20 cellular contexts compared by ENCODE assay signal in the genomic region with DNA sequence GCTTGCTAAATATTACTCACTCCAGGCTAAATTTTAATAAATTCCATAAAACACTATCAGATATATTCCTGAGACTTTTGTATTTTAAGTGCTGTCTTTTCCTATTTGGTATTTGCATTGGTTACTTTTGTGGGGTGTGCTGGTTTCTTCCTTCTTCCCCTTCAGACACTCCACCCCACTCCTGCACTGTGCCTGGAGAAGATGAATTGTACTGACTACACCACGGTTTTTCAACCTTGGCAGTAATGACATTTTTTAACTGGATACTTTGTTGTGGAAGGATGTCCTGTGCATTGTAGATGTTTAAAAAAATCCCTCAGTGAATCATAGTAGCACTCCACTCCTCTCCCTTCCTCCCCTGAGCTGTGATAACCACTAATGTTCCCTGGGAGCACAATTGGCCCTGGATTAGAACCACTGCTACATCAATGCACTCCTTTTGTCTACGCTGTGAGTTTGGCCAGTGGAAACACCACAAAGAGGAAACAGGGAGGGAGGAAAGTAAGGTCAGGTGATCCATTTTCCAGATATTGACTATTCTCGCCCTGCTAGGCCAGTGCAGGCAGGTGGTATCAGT. TPM values are rescaled to one million over a fixed set of nuclear protein-coding genes. Genes with fewer than 3 reads are reported as not detected.
A peak's percentile ranks its signal among the peaks of the same experiment; 100 is the strongest.
DNase-seq lines count a peak whose midpoint lies in the region; ATAC-seq and TF ChIP-seq lines count a peak whose summit lies in the region.
"Had no signal": no experiment of that assay in that cellular context is flagged by ENCODE, and none has a peak within 500 bp of the region (broad histone marks: within the 10 kb centered on the region; RNA-seq: fewer than 3 reads in every experiment).

No MANE protein-coding gene starts in this region.

- peaks cover 10% of the 10 kb centered on the region for H3K36me3 Mint-ChIP-seq in MCF 10A (ENCODE audit: insufficient read depth, unreplicated experiment)
- H3K36me3 Mint-ChIP-seq: IgD-negative memory B cell had no signal

- no peaks in the 10 kb centered on the region for H3K27me3 Mint-ChIP-seq in MCF 10A (ENCODE audit: insufficient read depth, unreplicated experiment)

- H3K4me3 Mint-ChIP-seq in MCF 10A (ENCODE audit: unreplicated experiment), result no peak overlapping the region
- H3K4me3 Mint-ChIP-seq: IgD-negative memory B cell had no signal

- no TSS peak for BruUV-seq in MCF 10A (replicated peaks; lab: Mats Ljungman, UMichigan)

- H3K4me3 ChIP-seq in breast epithelium, result no peak overlapping the region
- H3K4me3 ChIP-seq: body of pancreas, dorsolateral prefrontal cortex, esophagus squamous epithelium, mucosa of descending colon, skin epidermis, transverse colon had no signal

- H3K36me3 ChIP-seq in breast epithelium, result no peaks in the 10 kb centered on the region
- H3K36me3 ChIP-seq: esophagus squamous epithelium, transverse colon had no signal

- no peak for TF ChIP-seq POLR2A in breast epithelium (IDR thresholded peaks at IDR 0.05)

- POLR2A ChIA-PET in MCF 10A (lab: Yijun Ruan, JAX), result no interaction called here

- H3K4me1 Mint-ChIP-seq in MCF 10A (ENCODE audit: insufficient read depth, unreplicated experiment), result peaks cover 15% of the 10 kb centered on the region
- H3K4me1 Mint-ChIP-seq: IgD-negative memory B cell had no signal

- H3K4me1 ChIP-seq in breast epithelium, result no peaks in the 10 kb centered on the region
- H3K4me1 ChIP-seq: body of pancreas, transverse colon had no signal

- H3K9me3 Mint-ChIP-seq in MCF 10A (ENCODE audit: unreplicated experiment), result no peaks in the 10 kb centered on the region

- H3K27ac ChIP-seq in breast epithelium, result no peak overlapping the region
- H3K27ac ChIP-seq: body of pancreas, transverse colon had no signal

- no peaks in the 10 kb centered on the region for H3K9me3 ChIP-seq in breast epithelium
- H3K9me3 ChIP-seq: body of pancreas, esophagus squamous epithelium, mucosa of descending colon, transverse colon had no signal

- TF ChIP-seq CTCF in MCF 10A (IDR thresholded peaks at IDR 0.05; ENCODE audit: unreplicated experiment) (no peak), breast epithelium (IDR thresholded peaks at IDR 0.05) (no peak)

- intact Hi-C loops in MCF 10A (cut with micrococcal nuclease) (no loop called here), breast epithelium (cut with DNase I; ENCODE audit: low total_unique reads) (no loop called here), left cardiac atrium (cut with DNase I) (no loop called here)

- no peak overlapping the region for H3K27ac Mint-ChIP-seq in MCF 10A (ENCODE audit: low read depth, unreplicated experiment)
- H3K27ac Mint-ChIP-seq: IgD-negative memory B cell had no signal

- H3K27me3 ChIP-seq in breast epithelium, result no peaks in the 10 kb centered on the region
- H3K27me3 ChIP-seq: body of pancreas, dorsolateral prefrontal cortex, transverse colon had no signal

- CTCF ChIA-PET in MCF 10A (lab: Yijun Ruan, JAX), result no interaction called here

- ATAC-seq in GM18511 (IDR thresholded peaks at IDR 0.05; ENCODE audit: unreplicated experiment), result no peak
- ATAC-seq in left cardiac atrium, result no peak
- ATAC-seq: body of pancreas, mucosa of descending colon, Panc1 had no signal

- peak; percentile 2 for DNase-seq in MCF 10A (ENCODE audit: unreplicated experiment)
- no peak for DNase-seq in breast epithelium (ENCODE audit: low spot score in 2 of 2)
- DNase-seq in astrocyte of the hippocampus (ENCODE audit: low read depth, low spot score), result peak; percentile 70
- DNase-seq in iris pigment epithelial cell (ENCODE audit: low read depth), result peak; percentile 50
- DNase-seq in SHP77 treated with DMSO at 0.1 percent for 48 hours (lab: John Stamatoyannopoulos, UW), result no peak
- no peak for DNase-seq in globus pallidus (ENCODE audit: low spot score)
- no peak for DNase-seq in left cardiac atrium
- DNase-seq: activated gamma-delta T cell, body of pancreas, DMS79 treated with DMSO at 0.1 percent for 48 hours, dorsolateral prefrontal cortex, esophagus squamous epithelium, mucosa of descending colon, NCI-H2081, NCI-H82, transverse colon had no signal

RNA-seq across cellular contexts. Expression of a gene that starts 36.3 kb away (rescaled TPM):
- total RNA-seq in MCF 10A (2022) (29.1 and 34.8 TPM in 2 replicates), breast epithelium (10 to 100 TPM; 12.7 to 15.7 (median 15.4) TPM), left cardiac atrium (10 to 100 TPM in 1 of 2 donors, 1 to 10 TPM in 1; 10.0 to 12.7 TPM)

Comparison
In these comparisons a context has a peak if more than half of its experiments do, and no peak if none do; other contexts are left out.
1. DNase-seq: peak in MCF 10A (single experiment), astrocyte of the hippocampus (single experiment) and iris pigment epithelial cell (single experiment); none in breast epithelium (0 of 2), SHP77 treated with DMSO at 0.1 percent for 48 hours (single experiment), globus pallidus (single experiment) and left cardiac atrium (single experiment).